23 cellular contexts compared by ENCODE assay signal in genomic region chr13:109329175-109329574, GRCh38.
"Had no signal": no experiment of that assay in that cellular context is flagged by ENCODE, and none has a peak within 500 bp of the region (broad histone marks: within the 10 kb centered on the region; RNA-seq: fewer than 3 reads in every experiment).

No MANE protein-coding gene starts in this region.

- DNase-seq: colonic mucosa; cortex of kidney; dermis blood vessel endothelial cell; dorsolateral prefrontal cortex; effector CD4-positive, alpha-beta T cell; effector CD8-positive, alpha-beta T cell; effector memory CD4-positive, alpha-beta T cell; effector memory CD8-positive, alpha-beta T cell; endodermal cell; erythroblast; esophagus squamous epithelium; foreskin fibroblast; foreskin keratinocyte; foreskin melanocyte; gastrocnemius medialis; glutamatergic neuron; head of caudate nucleus; heart left ventricle; heart right ventricle had no signal

- H3K4me3 ChIP-seq: colonic mucosa, coronary artery, dorsolateral prefrontal cortex, esophagus squamous epithelium, gastrocnemius medialis, gastroesophageal sphincter, heart left ventricle, heart right ventricle had no signal

- H3K4me1 ChIP-seq: colonic mucosa, esophagus squamous epithelium, foreskin keratinocyte, gastrocnemius medialis, gastroesophageal sphincter, heart right ventricle had no signal

- H3K9me3 ChIP-seq: colonic mucosa, esophagus squamous epithelium, gastrocnemius medialis, gastroesophageal sphincter, heart left ventricle, heart right ventricle had no signal

- H3K27ac ChIP-seq: colonic mucosa, coronary artery, dorsolateral prefrontal cortex, epithelial cell of prostate, esophagus squamous epithelium, foreskin keratinocyte, gastrocnemius medialis, gastroesophageal sphincter, heart left ventricle, heart right ventricle had no signal

- ATAC-seq: effector memory CD8-positive, alpha-beta T cell; esophagus mucosa; foreskin keratinocyte; gastrocnemius medialis; gastroesophageal sphincter; heart left ventricle; heart right ventricle had no signal

- H3K27me3 ChIP-seq: colonic mucosa, dorsolateral prefrontal cortex, esophagus squamous epithelium, foreskin keratinocyte, gastrocnemius medialis, gastroesophageal sphincter, heart left ventricle had no signal

- H3K36me3 ChIP-seq: colonic mucosa, esophagus squamous epithelium, gastrocnemius medialis, gastroesophageal sphincter, heart left ventricle, heart right ventricle had no signal
